ENCODE assay signal across 1 cellular context in the genomic region with DNA sequence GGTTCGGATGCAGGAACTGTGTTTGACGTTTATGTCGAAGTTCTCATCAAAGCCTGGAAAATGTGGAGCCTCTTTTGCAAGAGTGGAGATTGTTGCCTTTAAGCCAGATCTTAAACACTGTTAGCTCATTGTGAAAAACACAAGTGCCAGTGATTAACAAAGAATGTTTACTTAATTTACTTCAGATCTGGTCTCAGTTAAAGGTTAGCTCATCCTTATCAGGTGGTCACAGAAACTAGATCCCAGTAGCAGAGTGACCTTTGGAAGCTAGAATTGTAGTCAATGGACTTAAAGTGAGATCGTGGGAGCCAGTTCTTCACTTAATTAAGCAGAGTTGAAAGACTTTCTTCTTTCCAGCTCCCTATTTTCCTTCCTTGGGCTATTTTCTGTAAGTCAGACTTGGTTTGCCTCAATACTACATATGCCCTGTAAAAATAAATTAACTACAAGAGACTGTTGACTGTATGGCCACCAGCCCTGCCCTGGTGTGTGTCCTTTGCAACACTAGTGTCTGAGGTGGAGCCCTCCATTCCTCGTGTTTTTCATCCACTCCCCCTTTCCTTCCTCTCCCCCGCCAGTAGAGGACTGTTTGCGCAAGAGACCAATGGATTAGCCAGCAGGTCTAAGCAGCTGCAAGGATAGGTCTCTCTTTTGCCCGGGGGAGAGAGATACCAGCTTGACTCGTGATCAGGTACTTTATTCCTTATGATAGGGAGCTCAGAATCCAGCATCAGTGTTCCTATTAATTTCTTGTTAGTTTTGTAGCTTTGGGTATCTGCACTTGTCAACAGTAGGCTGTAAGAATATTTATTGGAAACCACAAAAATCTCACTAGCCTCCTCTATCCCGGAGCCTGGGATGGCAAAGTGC.
TF ChIP-seq lines count a peak whose summit lies in the region.

No MANE protein-coding gene starts in this region.

TF ChIP-seq in liver, 16 proteins besides CTCF, POLR2A, EP300 and RAD21:
- peak; percentile 79 to 84 for TF ChIP-seq JUND (IDR thresholded peaks at IDR 0.05)
- TF ChIP-seq FOXA2 (IDR thresholded peaks at IDR 0.05) = peak; percentile 56
- TF ChIP-seq GABPA (IDR thresholded peaks at IDR 0.05 in 1 of 2, conservative IDR thresholded peaks at IDR 0.05 in 1 of 2) = peak in 1 of 2 donors; percentile 47
- TF ChIP-seq FOXA1 (IDR thresholded peaks at IDR 0.05) = peak; percentile 50
- peak; percentile 89 to 90 for TF ChIP-seq HNF4A (conservative IDR thresholded peaks at IDR 0.05)
- TF ChIP-seq, protein P1, sequence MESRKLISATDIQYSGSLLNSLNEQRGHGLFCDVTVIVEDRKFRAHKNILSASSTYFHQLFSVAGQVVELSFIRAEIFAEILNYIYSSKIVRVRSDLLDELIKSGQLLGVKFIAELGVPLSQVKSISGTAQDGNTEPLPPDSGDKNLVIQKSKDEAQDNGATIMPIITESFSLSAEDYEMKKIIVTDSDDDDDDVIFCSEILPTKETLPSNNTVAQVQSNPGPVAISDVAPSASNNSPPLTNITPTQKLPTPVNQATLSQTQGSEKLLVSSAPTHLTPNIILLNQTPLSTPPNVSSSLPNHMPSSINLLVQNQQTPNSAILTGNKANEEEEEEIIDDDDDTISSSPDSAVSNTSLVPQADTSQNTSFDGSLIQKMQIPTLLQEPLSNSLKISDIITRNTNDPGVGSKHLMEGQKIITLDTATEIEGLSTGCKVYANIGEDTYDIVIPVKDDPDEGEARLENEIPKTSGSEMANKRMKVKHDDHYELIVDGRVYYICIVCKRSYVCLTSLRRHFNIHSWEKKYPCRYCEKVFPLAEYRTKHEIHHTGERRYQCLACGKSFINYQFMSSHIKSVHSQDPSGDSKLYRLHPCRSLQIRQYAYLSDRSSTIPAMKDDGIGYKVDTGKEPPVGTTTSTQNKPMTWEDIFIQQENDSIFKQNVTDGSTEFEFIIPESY (IDR thresholded peaks at IDR 0.05) = peak; percentile 87
- TF ChIP-seq, protein P2, sequence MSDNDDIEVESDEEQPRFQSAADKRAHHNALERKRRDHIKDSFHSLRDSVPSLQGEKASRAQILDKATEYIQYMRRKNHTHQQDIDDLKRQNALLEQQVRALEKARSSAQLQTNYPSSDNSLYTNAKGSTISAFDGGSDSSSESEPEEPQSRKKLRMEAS (IDR thresholded peaks at IDR 0.05) = peak; percentile 46
- no peak for TF ChIP-seq TAF1 (conservative IDR thresholded peaks at IDR 0.05)
- TF ChIP-seq, protein P3, sequence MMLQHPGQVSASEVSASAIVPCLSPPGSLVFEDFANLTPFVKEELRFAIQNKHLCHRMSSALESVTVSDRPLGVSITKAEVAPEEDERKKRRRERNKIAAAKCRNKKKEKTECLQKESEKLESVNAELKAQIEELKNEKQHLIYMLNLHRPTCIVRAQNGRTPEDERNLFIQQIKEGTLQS (IDR thresholded peaks at IDR 0.05) = peak; percentile 37
- TF ChIP-seq YY1 (IDR thresholded peaks at IDR 0.05) = peak; percentile 61
- peak; percentile 76 for TF ChIP-seq SP1 (IDR thresholded peaks at IDR 0.05)
- TF ChIP-seq RXRA (IDR thresholded peaks at IDR 0.05) = peak; percentile 35 to 81
- TF ChIP-seq, protein P4, sequence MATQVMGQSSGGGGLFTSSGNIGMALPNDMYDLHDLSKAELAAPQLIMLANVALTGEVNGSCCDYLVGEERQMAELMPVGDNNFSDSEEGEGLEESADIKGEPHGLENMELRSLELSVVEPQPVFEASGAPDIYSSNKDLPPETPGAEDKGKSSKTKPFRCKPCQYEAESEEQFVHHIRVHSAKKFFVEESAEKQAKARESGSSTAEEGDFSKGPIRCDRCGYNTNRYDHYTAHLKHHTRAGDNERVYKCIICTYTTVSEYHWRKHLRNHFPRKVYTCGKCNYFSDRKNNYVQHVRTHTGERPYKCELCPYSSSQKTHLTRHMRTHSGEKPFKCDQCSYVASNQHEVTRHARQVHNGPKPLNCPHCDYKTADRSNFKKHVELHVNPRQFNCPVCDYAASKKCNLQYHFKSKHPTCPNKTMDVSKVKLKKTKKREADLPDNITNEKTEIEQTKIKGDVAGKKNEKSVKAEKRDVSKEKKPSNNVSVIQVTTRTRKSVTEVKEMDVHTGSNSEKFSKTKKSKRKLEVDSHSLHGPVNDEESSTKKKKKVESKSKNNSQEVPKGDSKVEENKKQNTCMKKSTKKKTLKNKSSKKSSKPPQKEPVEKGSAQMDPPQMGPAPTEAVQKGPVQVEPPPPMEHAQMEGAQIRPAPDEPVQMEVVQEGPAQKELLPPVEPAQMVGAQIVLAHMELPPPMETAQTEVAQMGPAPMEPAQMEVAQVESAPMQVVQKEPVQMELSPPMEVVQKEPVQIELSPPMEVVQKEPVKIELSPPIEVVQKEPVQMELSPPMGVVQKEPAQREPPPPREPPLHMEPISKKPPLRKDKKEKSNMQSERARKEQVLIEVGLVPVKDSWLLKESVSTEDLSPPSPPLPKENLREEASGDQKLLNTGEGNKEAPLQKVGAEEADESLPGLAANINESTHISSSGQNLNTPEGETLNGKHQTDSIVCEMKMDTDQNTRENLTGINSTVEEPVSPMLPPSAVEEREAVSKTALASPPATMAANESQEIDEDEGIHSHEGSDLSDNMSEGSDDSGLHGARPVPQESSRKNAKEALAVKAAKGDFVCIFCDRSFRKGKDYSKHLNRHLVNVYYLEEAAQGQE (IDR thresholded peaks at IDR 0.05) = no peak
- TF ChIP-seq HNF4G (IDR thresholded peaks at IDR 0.05) = peak; percentile 55
- TF ChIP-seq NR2F2 (IDR thresholded peaks at IDR 0.05) = no peak
- peak in 1 of 2 donors; percentile 31 for TF ChIP-seq EGR1 (IDR thresholded peaks at IDR 0.05; ENCODE audit: low read depth in 2 of 2)
